ENCODE assay signal across 2 cellular contexts in genomic region chr3:184133840-184134745, GRCh38.
TF ChIP-seq lines count a peak whose summit lies in the region.

No MANE protein-coding gene starts in this region.

TF ChIP-seq in GM12891, 5 proteins besides CTCF, POLR2A, EP300 and RAD21:
- TF ChIP-seq SPI1 (IDR thresholded peaks at IDR 0.05; ENCODE audit: low read depth, low read length) (no peak), POU2F2 (IDR thresholded peaks at IDR 0.05; ENCODE audit: low read depth, low read length) (no peak), TAF1 (IDR thresholded peaks at IDR 0.05; ENCODE audit: low read depth, low read length) (no peak), POLR2AphosphoS5 (IDR thresholded peaks at IDR 0.05; ENCODE audit: low read depth, low read length) (no peak), PAX5 (IDR thresholded peaks at IDR 0.05; ENCODE audit: insufficient read depth, low read length, severe bottlenecking) (no peak)

TF ChIP-seq in IMR-90, 13 proteins besides CTCF, POLR2A, EP300 and RAD21:
- TF ChIP-seq MXI1 (IDR thresholded peaks at IDR 0.05; ENCODE audit: borderline replicate concordance, low read depth, low read length), result peak; percentile 94
- TF ChIP-seq SMC3 (IDR thresholded peaks at IDR 0.05; ENCODE audit: low read depth, low read length), result no peak
- peak; percentile 72; the same call in 1 of the 2 replicates for TF ChIP-seq BHLHE40 (IDR thresholded peaks at IDR 0.05; ENCODE audit: low read depth, low read length)
